28 cellular contexts compared by ENCODE assay signal in the genomic region with DNA sequence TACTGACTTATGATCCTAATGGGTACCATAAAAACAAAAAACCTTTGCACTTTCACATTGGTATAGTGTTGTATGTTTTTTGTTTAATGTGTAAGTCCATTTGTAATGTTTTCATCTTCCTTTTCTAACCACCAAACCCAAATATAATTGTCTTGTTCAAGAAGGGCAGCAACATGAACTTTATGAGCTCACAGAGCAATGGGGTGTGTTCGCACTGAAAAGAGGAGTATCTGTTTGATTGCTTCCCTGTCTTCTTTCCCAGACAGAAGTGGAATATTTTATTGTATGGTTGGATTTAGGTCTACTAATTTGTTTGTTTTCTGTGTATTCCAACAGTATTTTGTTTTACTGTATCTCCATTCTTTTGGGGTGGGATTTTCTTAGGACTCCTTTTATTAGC.
DNase-seq lines count a peak whose midpoint lies in the region; ATAC-seq, FAIRE-seq and TF ChIP-seq lines count a peak whose summit lies in the region.
"Had no signal": no experiment of that assay in that cellular context is flagged by ENCODE, and none has a peak within 500 bp of the region (broad histone marks: within the 10 kb centered on the region; RNA-seq: fewer than 3 reads in every experiment).

No MANE protein-coding gene starts in this region.

- H3K4me1 ChIP-seq in A549 (peaks cover 12% of the 10 kb centered on the region; the same call in 2 of the 3 replicates), Karpas-422 (ENCODE audit: low read length) (peaks cover 22% of the 10 kb centered on the region), stomach (peaks cover 26 to 55% (median 34%) of the 10 kb centered on the region in 4 donors)

- ATAC-seq in A549, result no peak
- ATAC-seq: activated CD4-positive, CD25-positive, alpha-beta regulatory T cell treated with anti-CD3 and anti-CD28 coated beads, Interleukin-2, amount 50 U/mL, for 24 hours; HCT116; heart left ventricle; stimulated activated naive CD8-positive, alpha-beta T cell treated with anti-CD3 and anti-CD28 coated beads, Interleukin-15, amount 100 ng/mL, for 72 hours had no signal

- peaks cover 71% of the 10 kb centered on the region for H3K4me1 Mint-ChIP-seq in nephron
- H3K4me1 Mint-ChIP-seq in T-helper 2 cell treated with Interferon-gamma antibody and Interleukin-4, amounts not matched to agents 5 μg/mL and 100 μg/mL, for 36 hours (ENCODE audit: low read depth), result peaks cover 19% of the 10 kb centered on the region
- H3K4me1 Mint-ChIP-seq: activated naive CD4-positive, alpha-beta T cell treated with anti-CD3 and anti-CD28 coated beads, Interleukin-2, amount 10 ng/mL, durations not matched to agents 7 days and 5 days had no signal

- FAIRE-seq in A549 (lab: Jason Lieb, UNC) (peak; percentile 77), endometrium (lab: Jason Lieb, UNC) (peak; percentile 82)
- FAIRE-seq: HTR-8/SVneo had no signal

- TF ChIP-seq CTCF in A549 (IDR thresholded peaks at IDR 0.05) (no peak), nephron (IDR thresholded peaks at IDR 0.05; ENCODE audit: unreplicated experiment in 3 of 3) (no peak), stomach (IDR thresholded peaks at IDR 0.05) (no peak)

- no peak overlapping the region for H3K4me3 ChIP-seq in A549
- no peak overlapping the region for H3K4me3 ChIP-seq in Karpas-422 (ENCODE audit: low read length)
- no peak overlapping the region for H3K4me3 ChIP-seq in stomach
- H3K4me3 ChIP-seq: heart left ventricle, tibial nerve had no signal

- H3K9me3 ChIP-seq in A549 (no peaks in the 10 kb centered on the region), Karpas-422 (ENCODE audit: low read length) (no peaks in the 10 kb centered on the region), stomach (no peaks in the 10 kb centered on the region)
- H3K9me3 ChIP-seq: heart left ventricle, SK-N-SH, tibial nerve had no signal

- H3K36me3 Mint-ChIP-seq in nephron (ENCODE audit: low read depth), result no peaks in the 10 kb centered on the region
- H3K36me3 Mint-ChIP-seq in T-helper 2 cell treated with Interferon-gamma antibody and Interleukin-4, amounts not matched to agents 5 μg/mL and 100 μg/mL, for 36 hours (ENCODE audit: low read depth), result peaks cover under 1% of the 10 kb centered on the region

- POLR2A ChIA-PET in A549 (lab: Yijun Ruan, JAX), result no interaction called here

- H3K27ac ChIP-seq in A549 (no peak overlapping the region), Karpas-422 (ENCODE audit: low read length) (no peak overlapping the region), stomach (no peak overlapping the region)
- H3K27ac ChIP-seq: RWPE1, tibial nerve had no signal

- no peak for TF ChIP-seq POLR2A in A549 (IDR thresholded peaks at IDR 0.05; ENCODE audit: low read length)
- no peak for TF ChIP-seq POLR2A in stomach (IDR thresholded peaks at IDR 0.05)

- TF ChIP-seq EP300 in A549 (IDR thresholded peaks at IDR 0.05), result no peak
- no peak for TF ChIP-seq EP300 in stomach (IDR thresholded peaks at IDR 0.05)

- DNase-seq in A549 (ENCODE audit: low read depth in 1 of 2, low spot score in 1 of 2) (no peak), Karpas-422 (no peak), HUDEP-2 (lab: John Stamatoyannopoulos, UW; ENCODE audit: unreplicated experiment in 76 of 76) (no peak), NCI-H187 treated with DMSO at 0.1 percent for 48 hours (lab: John Stamatoyannopoulos, UW) (no peak), stomach (no peak)
- DNase-seq in T-helper 2 cell treated with Interferon-gamma antibody and Interleukin-4, amounts not matched to agents 5 μg/mL and 100 μg/mL, for 36 hours (ENCODE audit: low spot score), result no peak
- DNase-seq: ACHN; activated CD4-positive, alpha-beta memory T cell treated with anti-CD3 and anti-CD28 coated beads, Interleukin-2, amount 10 ng/mL, durations not matched to agents 7 days and 5 days; activated CD8-positive, alpha-beta memory T cell treated with anti-CD3 and anti-CD28 coated beads, Interleukin-2, amount 50 U/mL, for 48 hours; activated naive CD4-positive, alpha-beta T cell treated with anti-CD3 and anti-CD28 coated beads, Interleukin-2, amount 10 ng/mL, durations not matched to agents 7 days and 5 days; effector CD4-positive, alpha-beta T cell; erythroblast; foreskin fibroblast; GDM1; MV-4-11; NCI-H187; NCI-H526 treated with DMSO at 0.1 percent for 48 hours; SK-N-SH; stimulated activated naive CD8-positive, alpha-beta T cell treated with anti-CD3 and anti-CD28 coated beads, Interleukin-15, amount 100 ng/mL, for 72 hours had no signal

- CTCF ChIA-PET in A549 (lab: Yijun Ruan, JAX), result interaction anchor here (0.7 kb wide), 1 partner anchor 78 kb away, joined by 4 read pairs; no protein-coding TSS in a partner anchor

- no peak overlapping the region for H3K4me3 Mint-ChIP-seq in nephron
- H3K4me3 Mint-ChIP-seq in T-helper 2 cell treated with Interferon-gamma antibody and Interleukin-4, amounts not matched to agents 5 μg/mL and 100 μg/mL, for 36 hours, result no peak overlapping the region
- H3K4me3 Mint-ChIP-seq: activated CD4-positive, alpha-beta memory T cell treated with anti-CD3 and anti-CD28 coated beads, Interleukin-2, amount 10 ng/mL, durations not matched to agents 7 days and 5 days; activated naive CD4-positive, alpha-beta T cell treated with anti-CD3 and anti-CD28 coated beads, Interleukin-2, amount 10 ng/mL, durations not matched to agents 7 days and 5 days; stimulated activated naive CD8-positive, alpha-beta T cell treated with anti-CD3 and anti-CD28 coated beads, Interleukin-15, amount 100 ng/mL, for 72 hours; T-helper 1 cell treated with Interleukin-12 subunit alpha and Interleukin-12 subunit beta and Interleukin-4 antibody, amounts not matched to agents 30 μg/mL and 1 μg/mL, for 36 hours had no signal

- H3K36me3 ChIP-seq in Karpas-422 (ENCODE audit: insufficient read depth, low read length), result no peaks in the 10 kb centered on the region
- no peaks in the 10 kb centered on the region for H3K36me3 ChIP-seq in stomach
- H3K36me3 ChIP-seq: heart left ventricle, tibial nerve had no signal

- H4K20me1 ChIP-seq in Karpas-422 (ENCODE audit: insufficient read depth, low read depth, low read length), result no peaks in the 10 kb centered on the region

- no peak for TF ChIP-seq RAD21 in A549 (conservative IDR thresholded peaks at IDR 0.05 in 1 of 2, IDR thresholded peaks at IDR 0.05 in 1 of 2)

- intact Hi-C loops in stomach (cut with DNase I; ENCODE audit: low total_unique reads), result no loop called here

- no peak overlapping the region for H2AFZ ChIP-seq in Karpas-422 (ENCODE audit: low read length)

- H3K9me3 Mint-ChIP-seq in nephron, result no peaks in the 10 kb centered on the region
- no peaks in the 10 kb centered on the region for H3K9me3 Mint-ChIP-seq in T-helper 2 cell treated with Interferon-gamma antibody and Interleukin-4, amounts not matched to agents 5 μg/mL and 100 μg/mL, for 36 hours
- H3K9me3 Mint-ChIP-seq: activated CD4-positive, alpha-beta memory T cell treated with anti-CD3 and anti-CD28 coated beads, Interleukin-2, amount 10 ng/mL, durations not matched to agents 7 days and 5 days; activated naive CD4-positive, alpha-beta T cell treated with anti-CD3 and anti-CD28 coated beads, Interleukin-2, amount 10 ng/mL, durations not matched to agents 7 days and 5 days; stimulated activated naive CD8-positive, alpha-beta T cell treated with anti-CD3 and anti-CD28 coated beads, Interleukin-15, amount 100 ng/mL, for 72 hours; T-helper 1 cell treated with Interleukin-12 subunit alpha and Interleukin-12 subunit beta and Interleukin-4 antibody, amounts not matched to agents 30 μg/mL and 1 μg/mL, for 36 hours had no signal

- no peak overlapping the region for H3K9ac ChIP-seq in Karpas-422 (ENCODE audit: low read length)
- H3K9ac ChIP-seq: SK-N-SH had no signal

- no peak overlapping the region for H3K4me2 ChIP-seq in A549
- peak overlapping the region; percentile 18 for H3K4me2 ChIP-seq in Karpas-422 (ENCODE audit: low read depth, low read length, poor library complexity, severe bottlenecking)
- H3K4me2 ChIP-seq: SK-N-SH had no signal

- H3K27me3 Mint-ChIP-seq in nephron (ENCODE audit: low read depth), result no peaks in the 10 kb centered on the region
- H3K27me3 Mint-ChIP-seq in T-helper 2 cell treated with Interferon-gamma antibody and Interleukin-4, amounts not matched to agents 5 μg/mL and 100 μg/mL, for 36 hours (ENCODE audit: low read depth), result no peaks in the 10 kb centered on the region
- H3K27me3 Mint-ChIP-seq: activated CD4-positive, alpha-beta memory T cell treated with anti-CD3 and anti-CD28 coated beads, Interleukin-2, amount 10 ng/mL, durations not matched to agents 7 days and 5 days; activated naive CD4-positive, alpha-beta T cell treated with anti-CD3 and anti-CD28 coated beads, Interleukin-2, amount 10 ng/mL, durations not matched to agents 7 days and 5 days; stimulated activated naive CD8-positive, alpha-beta T cell treated with anti-CD3 and anti-CD28 coated beads, Interleukin-15, amount 100 ng/mL, for 72 hours had no signal

- H3K27ac Mint-ChIP-seq in nephron, result peak overlapping the region; percentile 28 to 60 (median 53)
- no peak overlapping the region for H3K27ac Mint-ChIP-seq in T-helper 2 cell treated with Interferon-gamma antibody and Interleukin-4, amounts not matched to agents 5 μg/mL and 100 μg/mL, for 36 hours
- H3K27ac Mint-ChIP-seq: activated CD4-positive, alpha-beta memory T cell treated with anti-CD3 and anti-CD28 coated beads, Interleukin-2, amount 10 ng/mL, durations not matched to agents 7 days and 5 days; activated naive CD4-positive, alpha-beta T cell treated with anti-CD3 and anti-CD28 coated beads, Interleukin-2, amount 10 ng/mL, durations not matched to agents 7 days and 5 days; stimulated activated naive CD8-positive, alpha-beta T cell treated with anti-CD3 and anti-CD28 coated beads, Interleukin-15, amount 100 ng/mL, for 72 hours; T-helper 1 cell treated with Interleukin-12 subunit alpha and Interleukin-12 subunit beta and Interleukin-4 antibody, amounts not matched to agents 30 μg/mL and 1 μg/mL, for 36 hours had no signal

- H3K9me2 ChIP-seq in Karpas-422 (replicated peaks; ENCODE audit: insufficient read depth, low read length), result no peaks in the 10 kb centered on the region
- H3K9me2 ChIP-seq: SK-N-SH had no signal

- WGBS in A549 (ENCODE audit: missing lambda C conversion rate), result 93% methylated on average over 1 of the region's 1 CpG
- WGBS in stomach, 5 donors, result 86 to 97% (median 91%) methylated on average over 1 of the region's 1 CpG

- H3K27me3 ChIP-seq in Karpas-422 (ENCODE audit: low read length) (no peaks in the 10 kb centered on the region), stomach (no peaks in the 10 kb centered on the region)
- H3K27me3 ChIP-seq: heart left ventricle, tibial nerve had no signal

- H3K79me2 ChIP-seq in Karpas-422 (ENCODE audit: low read length), result peaks cover 97% of the 10 kb centered on the region

TF ChIP-seq in A549, 52 proteins besides CTCF, POLR2A, EP300 and RAD21 (continues in another document):
- no peak for TF ChIP-seq RARB (CRISPR knock-in tag; IDR thresholded peaks at IDR 0.05)
- no peak for TF ChIP-seq EHMT2 (IDR thresholded peaks at IDR 0.05; ENCODE audit: low read depth)
- TF ChIP-seq JUNB (IDR thresholded peaks at IDR 0.05), result no peak
- TF ChIP-seq KDM1A (IDR thresholded peaks at IDR 0.05; ENCODE audit: low read depth), result no peak
- no peak for TF ChIP-seq CHD4 (IDR thresholded peaks at IDR 0.05; ENCODE audit: borderline replicate concordance)
- no peak for TF ChIP-seq MAFK (IDR thresholded peaks at IDR 0.05; ENCODE audit: partially characterized antibody)
